ENCODE assay signal across 21 cellular contexts in genomic region chr6:165766457-165766856, GRCh38.
DNase-seq lines count a peak whose midpoint lies in the region; ATAC-seq, FAIRE-seq and TF ChIP-seq lines count a peak whose summit lies in the region.
"Had no signal": no experiment of that assay in that cellular context is flagged by ENCODE, and none has a peak within 500 bp of the region (broad histone marks: within the 10 kb centered on the region; RNA-seq: fewer than 3 reads in every experiment).

No MANE protein-coding gene starts in this region.

- H3K4me3 ChIP-seq in heart left ventricle, result no peak overlapping the region
- no peak overlapping the region for H3K4me3 ChIP-seq in mucosa of descending colon
- H3K4me3 ChIP-seq: A549, colonic mucosa, PC-9 had no signal

- DNase-seq in heart left ventricle (peak in 1 of 5 donors; percentile 23), Right ventricle myocardium inferior (ENCODE audit: missing footprints) (no peak), astrocyte of the hippocampus (ENCODE audit: low read depth, low spot score) (peak; percentile 30), kidney glomerular epithelial cell (lab: John Stamatoyannopoulos, UW) (peak; percentile 13), urothelium cell line (ENCODE audit: low spot score) (peak; percentile 32), SKM-1 treated with dmso at 0.1 percent for 144 hours (lab: John Stamatoyannopoulos, UW; ENCODE audit: unreplicated experiment) (no peak), NOMO-1 treated with DMSO at 0.1 percent for 48 hours (lab: John Stamatoyannopoulos, UW; ENCODE audit: unreplicated experiment) (no peak), mucosa of descending colon (no peak)
- DNase-seq: CD4-positive, CD25-positive, alpha-beta regulatory T cell; colonic mucosa; DMS79; erythroblast; islet precursor cell; NCI-H2081; PC-9; small intestine; T-helper 1 cell had no signal

- intact Hi-C loops in heart left ventricle (cut with DNase I), result loop anchor here in 2 of 10 donors (5.0 kb wide), 2 partner anchors 34 to 81 kb away; no protein-coding TSS in a partner anchor
- intact Hi-C loops in Right ventricle myocardium inferior (cut with DNase I), result no loop called here
- intact Hi-C loops in mucosa of descending colon (cut with DNase I, micrococcal nuclease), result no loop called here

- peak overlapping the region in 9 of 12 donors; percentile 12 to 77 (median 67) for H3K27ac ChIP-seq in heart left ventricle
- H3K27ac ChIP-seq: A549, colonic mucosa, PC-9 had no signal

- peak in 1 of 4 donors; percentile 81 for ATAC-seq in heart left ventricle
- ATAC-seq in Right ventricle myocardium inferior, result no peak
- no peak for ATAC-seq in mucosa of descending colon
- ATAC-seq: A549, HCT116, WTC11 had no signal

- H3K36me3 ChIP-seq in heart left ventricle, result no peaks in the 10 kb centered on the region
- H3K36me3 ChIP-seq in mucosa of descending colon (ENCODE audit: low read depth), result no peaks in the 10 kb centered on the region
- H3K36me3 ChIP-seq: colonic mucosa had no signal

- FAIRE-seq in urothelium cell line (lab: Jason Lieb, UNC), result no peak
- FAIRE-seq: A549, GM18507, small intestine had no signal

- no peak for TF ChIP-seq CTCF in heart left ventricle (IDR thresholded peaks at IDR 0.05)
- TF ChIP-seq CTCF in mucosa of descending colon (IDR thresholded peaks at IDR 0.05), result no peak

- WGBS in heart left ventricle, 4 donors, result 50 to 65% (median 56%) methylated on average over 4 of the region's 4 CpGs

- H3K27me3 ChIP-seq in heart left ventricle, result no peaks in the 10 kb centered on the region
- H3K27me3 ChIP-seq: colonic mucosa had no signal

- no peak for TF ChIP-seq POLR2A in heart left ventricle (IDR thresholded peaks at IDR 0.05)

- peaks cover 0 to 25% (median 13%) of the 10 kb centered on the region in 12 donors for H3K4me1 ChIP-seq in heart left ventricle
- no peaks in the 10 kb centered on the region for H3K4me1 ChIP-seq in mucosa of descending colon (ENCODE audit: low read depth)
- H3K4me1 ChIP-seq: colonic mucosa had no signal

- H3K9me3 ChIP-seq in heart left ventricle (peaks cover 0 to 16% (median 0%) of the 10 kb centered on the region in 12 donors), mucosa of descending colon (peaks cover 2% of the 10 kb centered on the region)
- H3K9me3 ChIP-seq: A549, colonic mucosa had no signal

Comparison
In these comparisons a context has a peak if more than half of its experiments do, and no peak if none do; other contexts are left out.
1. DNase-seq: peak in astrocyte of the hippocampus (single experiment), kidney glomerular epithelial cell (single experiment) and urothelium cell line (single experiment); none in Right ventricle myocardium inferior (single experiment), SKM-1 treated with dmso at 0.1 percent for 144 hours (single experiment), NOMO-1 treated with DMSO at 0.1 percent for 48 hours (single experiment) and mucosa of descending colon (0 of 3).